ENCODE assay signal across 14 cellular contexts in the genomic region with DNA sequence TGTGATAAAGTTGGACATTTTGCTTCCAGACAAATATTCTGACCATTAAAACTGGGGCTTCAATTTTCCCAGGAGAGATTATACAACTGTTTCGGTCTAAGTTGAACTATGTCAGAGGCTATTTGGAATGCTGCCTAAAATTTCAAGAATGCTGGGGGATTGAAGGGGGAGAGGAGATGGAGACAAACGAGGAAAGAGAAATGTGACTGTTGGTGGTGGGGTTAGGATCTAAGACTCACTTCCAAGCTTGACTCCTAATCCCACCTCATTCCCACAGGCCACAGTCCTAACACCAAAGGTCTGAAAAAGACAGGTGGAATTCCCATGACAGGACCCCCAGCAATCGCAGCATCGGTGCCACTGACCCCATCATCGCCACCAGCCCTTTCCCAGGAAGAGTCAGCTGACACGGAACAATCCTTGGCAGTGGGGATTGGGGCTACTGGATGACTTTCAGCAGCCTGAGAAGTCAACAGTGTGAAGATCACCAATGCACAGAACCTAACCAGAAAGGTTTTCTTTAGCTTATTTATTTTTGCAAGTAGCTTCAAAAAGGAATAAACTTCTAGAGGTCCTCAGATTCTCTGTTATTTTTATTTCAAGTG.
DNase-seq lines count a peak whose midpoint lies in the region; TF ChIP-seq lines count a peak whose summit lies in the region.
"Had no signal": no experiment of that assay in that cellular context is flagged by ENCODE, and none has a peak within 500 bp of the region (broad histone marks: within the 10 kb centered on the region; RNA-seq: fewer than 3 reads in every experiment).

No MANE protein-coding gene starts in this region.

- BruUV-seq in Calu3 (replicated peaks; lab: Mats Ljungman, UMichigan): no TSS peak

- 65 to 70% methylated on average over 3 to 6 of the region's 6 CpGs for WGBS in esophagus squamous epithelium, 2 donors
- 78% methylated on average over 6 of the region's 6 CpGs for WGBS in liver
- WGBS in smooth muscle cell (ENCODE audit: low lambda C conversion rate): 69% methylated on average over 6 of the region's 6 CpGs

- peak; percentile 20 for DNase-seq in NCI-H226
- DNase-seq in esophagus squamous epithelium (lab: John Stamatoyannopoulos, UW): no peak
- DNase-seq in smooth muscle cell (lab: John Stamatoyannopoulos, UW; ENCODE audit: unreplicated experiment): no peak
- DNase-seq in NOMO-1 (lab: John Stamatoyannopoulos, UW; ENCODE audit: unreplicated experiment in 2 of 2): no peak
- no peak for DNase-seq in A172 (ENCODE audit: low spot score)
- DNase-seq in GM10248 (ENCODE audit: extremely low spot score): no peak
- no peak for DNase-seq in Calu3
- DNase-seq: amniotic stem cell; GF-D8; stimulated activated CD4-positive, alpha-beta T cell treated with anti-CD3 and anti-CD28 coated beads, Interleukin-2, amount 100 ng/mL, for 48 hours; stimulated activated naive CD4-positive, alpha-beta T cell treated with Interleukin-2 at 50 U/mL for 16 hours had no signal

- no peak for TF ChIP-seq POLR2A in esophagus squamous epithelium (IDR thresholded peaks at IDR 0.05)

- intact Hi-C loops in esophagus squamous epithelium (cut with DNase I) (no loop called here), Calu3 (cut with micrococcal nuclease; ENCODE audit: unreplicated experiment) (no loop called here)

- H3K4me1 Mint-ChIP-seq in Calu3 (ENCODE audit: low read depth, unreplicated experiment): peaks cover 40% of the 10 kb centered on the region

- H3K4me2 ChIP-seq in smooth muscle cell: peak overlapping the region; percentile 21

- no peak overlapping the region for H3K4me3 ChIP-seq in esophagus squamous epithelium
- H3K4me3 ChIP-seq in liver (ENCODE audit: low read depth in 1 of 3, low read length in 3 of 3): no peak overlapping the region
- H3K4me3 ChIP-seq in smooth muscle cell: no peak overlapping the region
- H3K4me3 ChIP-seq: ovary had no signal

- CTCF ChIA-PET in GM10248 (lab: Yijun Ruan, JAX) (interaction anchor here (1.2 kb wide), 1 partner anchor 9 kb away, joined by 3 read pairs; no protein-coding TSS in a partner anchor), Calu3 (lab: Charles Lee) (no interaction called here)

- H3K36me3 ChIP-seq in esophagus squamous epithelium: no peaks in the 10 kb centered on the region
- H3K36me3 ChIP-seq in liver (ENCODE audit: control insufficient read depth in 4 of 4, insufficient read depth in 3 of 4, low read depth in 1 of 4, low read length in 3 of 4): no peaks in the 10 kb centered on the region
- H3K36me3 ChIP-seq in smooth muscle cell (ENCODE audit: low read depth): no peaks in the 10 kb centered on the region
- H3K36me3 ChIP-seq: ovary had no signal

- H3K4me1 ChIP-seq in esophagus squamous epithelium: peaks cover 0 to 65% (median 23%) of the 10 kb centered on the region in 3 donors
- peaks cover 0 to 11% (median 3%) of the 10 kb centered on the region in 4 donors for H3K4me1 ChIP-seq in liver (ENCODE audit: control insufficient read depth in 4 of 4, insufficient read depth in 4 of 4, low read length in 3 of 4)
- peaks cover 14% of the 10 kb centered on the region for H3K4me1 ChIP-seq in smooth muscle cell (ENCODE audit: low read depth)

- TF ChIP-seq CTCF in esophagus squamous epithelium (IDR thresholded peaks at IDR 0.05) (no peak), liver (IDR thresholded peaks at IDR 0.05; ENCODE audit: low read depth, low read length, missing input control) (no peak), smooth muscle cell (IDR thresholded peaks at IDR 0.05; ENCODE audit: borderline replicate concordance, insufficient read depth, poor library complexity, severe bottlenecking) (no peak), GM10248 (IDR thresholded peaks at IDR 0.05; ENCODE audit: control extremely low read depth, extremely low read depth, low read depth, missing control alignments) (no peak), Calu3 (IDR thresholded peaks at IDR 0.05; ENCODE audit: unreplicated experiment) (no peak)

- no peaks in the 10 kb centered on the region for H4K20me1 ChIP-seq in smooth muscle cell (ENCODE audit: low read depth)

- TF ChIP-seq RAD21 in liver (IDR thresholded peaks at IDR 0.05): no peak

- H3K9me3 ChIP-seq in esophagus squamous epithelium: no peaks in the 10 kb centered on the region
- no peaks in the 10 kb centered on the region for H3K9me3 ChIP-seq in liver (ENCODE audit: control insufficient read depth in 4 of 4, low read length in 3 of 4)
- H3K9me3 ChIP-seq in smooth muscle cell (replicated peaks; ENCODE audit: low read depth): no peaks in the 10 kb centered on the region
- H3K9me3 ChIP-seq: ovary had no signal

- H3K9me3 Mint-ChIP-seq in Calu3 (ENCODE audit: low read depth, unreplicated experiment): no peaks in the 10 kb centered on the region

- no peaks in the 10 kb centered on the region for H3K79me2 ChIP-seq in smooth muscle cell (ENCODE audit: low read depth)

- H3F3A ChIP-seq in smooth muscle cell (ENCODE audit: low read depth): no peaks in the 10 kb centered on the region

- H3K27ac ChIP-seq in esophagus squamous epithelium (peak overlapping the region in 3 of 4 donors; percentile 41 to 78 (median 57)), liver (ENCODE audit: low read depth in 1 of 2, low read length in 2 of 2) (no peak overlapping the region), smooth muscle cell (ENCODE audit: low read depth) (no peak overlapping the region)
- H3K27ac ChIP-seq: VCaP had no signal

- H3K36me3 Mint-ChIP-seq in Calu3 (ENCODE audit: insufficient read depth, unreplicated experiment): no peaks in the 10 kb centered on the region

- no peaks in the 10 kb centered on the region for H3K27me3 ChIP-seq in esophagus squamous epithelium
- H3K27me3 ChIP-seq in liver (ENCODE audit: control insufficient read depth in 4 of 4, insufficient read depth in 4 of 4, low read length in 3 of 4): no peaks in the 10 kb centered on the region
- H3K27me3 ChIP-seq in smooth muscle cell (ENCODE audit: low read depth): no peaks in the 10 kb centered on the region
- H3K27me3 ChIP-seq: ovary had no signal

- H3K9ac ChIP-seq in liver (ENCODE audit: low read depth in 1 of 2, low read length in 2 of 2) (no peak overlapping the region), smooth muscle cell (ENCODE audit: low read depth) (no peak overlapping the region)

- no peak overlapping the region for H3K27ac Mint-ChIP-seq in Calu3 (ENCODE audit: unreplicated experiment)

- H2AFZ ChIP-seq in smooth muscle cell (ENCODE audit: low read depth): no peak overlapping the region

- H3K27me3 Mint-ChIP-seq in Calu3 (ENCODE audit: unreplicated experiment): no peaks in the 10 kb centered on the region

- H3K4me3 Mint-ChIP-seq in Calu3 (ENCODE audit: low read depth, unreplicated experiment): no peak overlapping the region

- POLR2A ChIA-PET in GM10248 (lab: Yijun Ruan, JAX): no interaction called here

TF ChIP-seq in liver, 16 proteins besides CTCF, POLR2A, EP300 and RAD21:
- TF ChIP-seq, protein P1, sequence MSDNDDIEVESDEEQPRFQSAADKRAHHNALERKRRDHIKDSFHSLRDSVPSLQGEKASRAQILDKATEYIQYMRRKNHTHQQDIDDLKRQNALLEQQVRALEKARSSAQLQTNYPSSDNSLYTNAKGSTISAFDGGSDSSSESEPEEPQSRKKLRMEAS (IDR thresholded peaks at IDR 0.05): no peak
- peak; percentile 21 for TF ChIP-seq NR2F2 (IDR thresholded peaks at IDR 0.05)
- TF ChIP-seq JUND (IDR thresholded peaks at IDR 0.05): no peak

Comparison
In these comparisons a context has a peak if more than half of its experiments do, and no peak if none do; other contexts are left out.
1. H3K27ac ChIP-seq: peak in esophagus squamous epithelium (3 of 4); none in liver (0 of 2) and smooth muscle cell (single experiment).